In the genomic region with DNA sequence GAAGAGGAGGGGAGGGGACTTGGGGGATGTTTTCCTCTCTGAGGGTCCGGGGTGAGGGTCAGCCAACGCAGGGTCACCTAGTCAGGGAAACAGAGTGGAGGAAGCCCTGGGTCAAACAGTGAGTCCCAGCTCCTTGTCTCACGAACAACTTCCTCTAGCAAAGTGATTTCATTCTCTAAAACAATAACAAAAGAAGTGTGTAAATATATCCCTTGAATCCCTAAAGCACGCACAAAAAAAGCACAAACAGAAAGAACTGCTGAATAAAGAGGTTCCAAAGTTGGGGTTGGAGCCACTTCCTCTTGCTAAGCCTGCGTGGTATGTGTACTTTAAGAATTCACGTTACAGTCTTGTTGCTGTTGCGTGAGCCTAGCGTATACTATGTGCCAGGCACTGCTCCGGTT, we compare ENCODE assay signal across 1 cellular context.
TF ChIP-seq lines count a peak whose summit lies in the region.

No MANE protein-coding gene starts in this region.

TF ChIP-seq in endothelial cell of umbilical vein, 7 proteins besides CTCF, POLR2A, EP300 and RAD21 (continued from another document):
- no peak for TF ChIP-seq GATA2 (IDR thresholded peaks at IDR 0.05; ENCODE audit: insufficient read depth, insufficient read length, low read depth, low read length)
- no peak for TF ChIP-seq JUN (IDR thresholded peaks at IDR 0.05; ENCODE audit: borderline replicate concordance, insufficient read depth, insufficient read length, low read depth)
